ENCODE assay signal across 8 cellular contexts in the genomic region with DNA sequence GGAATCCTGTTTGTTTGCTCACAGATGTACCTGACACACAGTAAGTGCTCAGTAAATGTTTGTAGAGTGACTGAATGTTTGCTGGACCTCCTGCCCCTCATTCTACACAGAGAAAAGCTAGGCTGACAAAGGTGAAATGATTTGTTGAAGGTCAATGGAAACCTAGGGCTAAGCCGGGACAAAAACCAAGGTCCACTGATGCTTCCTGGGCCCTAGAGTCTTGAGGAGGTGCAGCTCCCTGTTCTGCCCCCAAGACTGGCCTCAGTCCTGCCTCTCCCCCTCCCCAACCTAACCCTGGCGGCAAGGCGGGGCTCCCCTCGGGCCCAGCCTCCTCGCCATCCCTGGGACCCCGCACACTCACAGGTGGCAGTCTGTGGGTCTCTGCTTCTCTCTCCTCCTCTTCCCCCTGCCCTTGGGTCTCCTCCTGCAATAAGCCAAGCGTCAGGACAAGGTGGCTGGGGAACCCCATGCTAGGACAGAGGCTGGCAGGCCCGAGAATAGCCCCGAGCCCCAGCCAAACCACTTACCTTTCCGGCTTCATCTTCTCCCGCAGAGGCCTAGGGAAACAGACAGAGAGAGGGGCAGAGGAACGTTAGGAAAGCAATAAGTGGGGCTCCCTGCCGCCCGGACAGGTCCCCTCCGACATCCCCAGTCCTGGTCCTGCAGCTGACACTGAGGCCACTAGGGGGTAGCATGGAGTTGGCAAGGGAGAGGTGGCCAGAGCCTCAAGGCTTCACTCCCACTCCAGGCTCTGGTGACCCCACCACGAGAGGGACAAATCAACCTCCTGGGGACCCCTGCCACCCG. TPM values are rescaled to one million over a fixed set of nuclear protein-coding genes. Genes with fewer than 3 reads are reported as not detected.
DNase-seq lines count a peak whose midpoint lies in the region; ATAC-seq and TF ChIP-seq lines count a peak whose summit lies in the region.

No MANE protein-coding gene starts in this region.

- no peaks in the 10 kb centered on the region for H3K27me3 Mint-ChIP-seq in activated CD4-positive, alpha-beta T cell treated with anti-CD3 and anti-CD28 coated beads for 36 hours

- H3K27ac Mint-ChIP-seq in activated CD4-positive, alpha-beta T cell treated with anti-CD3 and anti-CD28 coated beads for 36 hours: no peak overlapping the region

- peak overlapping the region in 7 of 11 experiments; percentile 1 to 51 (median 32); a peak in 12 of 22 replicates for H3K27ac ChIP-seq in BLaER1 treated with 17β-estradiol and CSF1 and Interleukin-3, amounts not matched to agents 10 nM and 100 nM
- H3K27ac ChIP-seq in liver (ENCODE audit: low read depth in 1 of 2, low read length in 2 of 2): no peak overlapping the region

- TF ChIP-seq CTCF in liver (IDR thresholded peaks at IDR 0.05; ENCODE audit: low read depth, low read length, missing input control): peak; percentile 79

- no peak overlapping the region for H3K4me3 ChIP-seq in BLaER1 treated with 17β-estradiol and CSF1 and Interleukin-3, amounts not matched to agents 10 nM and 100 nM
- H3K4me3 ChIP-seq in liver (ENCODE audit: low read depth in 1 of 3, low read length in 3 of 3): no peak overlapping the region

- no peak overlapping the region for H3K4me3 Mint-ChIP-seq in activated CD4-positive, alpha-beta T cell treated with anti-CD3 and anti-CD28 coated beads for 36 hours

- H4K20me1 ChIP-seq in BLaER1 treated with 17β-estradiol and CSF1 and Interleukin-3, amounts not matched to agents 10 nM and 100 nM: no peaks in the 10 kb centered on the region

- CTCF ChIA-PET in activated CD4-positive, alpha-beta T cell treated with anti-CD3 and anti-CD28 coated beads for 36 hours (lab: Charles Lee): interaction anchor here (0.5 to 5.2 kb wide), 33 partner anchors 8 to 376 kb away, joined by 3 to 39 read pairs (median 3); partner anchors contain the start of genes PGF, RPS6KL1 and ZC2HC1C

- DNase-seq in H4 (ENCODE audit: low spot score) (peak; percentile 56), NCI-H446 (lab: John Stamatoyannopoulos, UW) (peak; percentile 45 to 84), cerebellum (ENCODE audit: low spot score) (peak; percentile 84)
- peak; percentile 87 for DNase-seq in activated CD4-positive, alpha-beta T cell treated with anti-CD3 and anti-CD28 coated beads for 36 hours
- peak; percentile 24 to 58 (median 45) for DNase-seq in stimulated activated CD4-positive, alpha-beta T cell treated with anti-CD3 and anti-CD28 coated beads, TNF-alpha, amount 100 ng/mL, for 1 hour (ENCODE audit: low read depth in 3 of 3, low spot score in 1 of 3)

- no peaks in the 10 kb centered on the region for H3K27me3 ChIP-seq in BLaER1 treated with 17β-estradiol and CSF1 and Interleukin-3, amounts not matched to agents 10 nM and 100 nM
- no peaks in the 10 kb centered on the region for H3K27me3 ChIP-seq in liver (ENCODE audit: control insufficient read depth in 4 of 4, insufficient read depth in 4 of 4, low read length in 3 of 4)

- H3K36me3 Mint-ChIP-seq in activated CD4-positive, alpha-beta T cell treated with anti-CD3 and anti-CD28 coated beads for 36 hours (ENCODE audit: low read depth): no peaks in the 10 kb centered on the region

- ATAC-seq in activated CD4-positive, alpha-beta T cell treated with anti-CD3 and anti-CD28 coated beads for 36 hours: peak; percentile 69
- ATAC-seq in GM19023 (IDR thresholded peaks at IDR 0.05; ENCODE audit: unreplicated experiment): no peak

- 34% methylated on average over 17 of the region's 17 CpGs for WGBS in liver

- H3K9me3 Mint-ChIP-seq in activated CD4-positive, alpha-beta T cell treated with anti-CD3 and anti-CD28 coated beads for 36 hours (ENCODE audit: low read depth): no peaks in the 10 kb centered on the region

- peaks cover 28% of the 10 kb centered on the region for H3K4me1 Mint-ChIP-seq in activated CD4-positive, alpha-beta T cell treated with anti-CD3 and anti-CD28 coated beads for 36 hours

- H3K4me2 ChIP-seq in BLaER1 treated with 17β-estradiol and CSF1 and Interleukin-3, amounts not matched to agents 10 nM and 100 nM: peak overlapping the region; percentile 16 to 81 (median 69); a peak in 21 of 22 replicates

- no peaks in the 10 kb centered on the region for H3K9me3 ChIP-seq in BLaER1 treated with 17β-estradiol and CSF1 and Interleukin-3, amounts not matched to agents 10 nM and 100 nM (replicated peaks in 1 of 11)
- H3K9me3 ChIP-seq in liver (ENCODE audit: control insufficient read depth in 4 of 4, low read length in 3 of 4): no peaks in the 10 kb centered on the region

- peak overlapping the region in 8 of 11 experiments; percentile 3 to 51 (median 22); a peak in 10 of 22 replicates for H3K9ac ChIP-seq in BLaER1 treated with 17β-estradiol and CSF1 and Interleukin-3, amounts not matched to agents 10 nM and 100 nM
- no peak overlapping the region for H3K9ac ChIP-seq in liver (ENCODE audit: low read depth in 1 of 2, low read length in 2 of 2)

- POLR2A ChIA-PET in activated CD4-positive, alpha-beta T cell treated with anti-CD3 and anti-CD28 coated beads for 36 hours (lab: Charles Lee): interaction anchor here (0.8 kb wide), 1 partner anchor 9 kb away, joined by 3 read pairs; the partner anchor contains the start of gene PGF

- intact Hi-C loops in activated CD4-positive, alpha-beta T cell treated with anti-CD3 and anti-CD28 coated beads for 36 hours (cut with DNase I, micrococcal nuclease): loop anchor here (1.0 to 10.0 kb wide), 8 partner anchors 9 to 357 kb away; partner anchors contain the start of genes EIF2B2 (in 2 of the 2) and PGF (in 1 of the 2)

- peaks cover 39 to 65% (median 63%) of the 10 kb centered on the region in 10 experiments for H3K4me1 ChIP-seq in BLaER1 treated with 17β-estradiol and CSF1 and Interleukin-3, amounts not matched to agents 10 nM and 100 nM
- H3K4me1 ChIP-seq in liver (ENCODE audit: control insufficient read depth in 4 of 4, insufficient read depth in 4 of 4, low read length in 3 of 4): peaks cover 0 to 8% (median 2%) of the 10 kb centered on the region in 4 donors

- no peaks in the 10 kb centered on the region for H3K36me3 ChIP-seq in BLaER1 treated with 17β-estradiol and CSF1 and Interleukin-3, amounts not matched to agents 10 nM and 100 nM
- no peaks in the 10 kb centered on the region for H3K36me3 ChIP-seq in liver (ENCODE audit: control insufficient read depth in 4 of 4, insufficient read depth in 3 of 4, low read depth in 1 of 4, low read length in 3 of 4)

- TF ChIP-seq RAD21 in liver (IDR thresholded peaks at IDR 0.05): peak; percentile 85 to 89

TF ChIP-seq in liver, 16 proteins besides CTCF, POLR2A, EP300 and RAD21 (continues in another document):
- TF ChIP-seq TAF1 (conservative IDR thresholded peaks at IDR 0.05) (no peak), ATF3 (IDR thresholded peaks at IDR 0.05) (no peak), HNF4A (conservative IDR thresholded peaks at IDR 0.05) (no peak), YY1 (IDR thresholded peaks at IDR 0.05) (no peak), NR2F2 (IDR thresholded peaks at IDR 0.05) (no peak), HNF4G (IDR thresholded peaks at IDR 0.05) (no peak), JUND (IDR thresholded peaks at IDR 0.05) (no peak)
- TF ChIP-seq, protein P1, sequence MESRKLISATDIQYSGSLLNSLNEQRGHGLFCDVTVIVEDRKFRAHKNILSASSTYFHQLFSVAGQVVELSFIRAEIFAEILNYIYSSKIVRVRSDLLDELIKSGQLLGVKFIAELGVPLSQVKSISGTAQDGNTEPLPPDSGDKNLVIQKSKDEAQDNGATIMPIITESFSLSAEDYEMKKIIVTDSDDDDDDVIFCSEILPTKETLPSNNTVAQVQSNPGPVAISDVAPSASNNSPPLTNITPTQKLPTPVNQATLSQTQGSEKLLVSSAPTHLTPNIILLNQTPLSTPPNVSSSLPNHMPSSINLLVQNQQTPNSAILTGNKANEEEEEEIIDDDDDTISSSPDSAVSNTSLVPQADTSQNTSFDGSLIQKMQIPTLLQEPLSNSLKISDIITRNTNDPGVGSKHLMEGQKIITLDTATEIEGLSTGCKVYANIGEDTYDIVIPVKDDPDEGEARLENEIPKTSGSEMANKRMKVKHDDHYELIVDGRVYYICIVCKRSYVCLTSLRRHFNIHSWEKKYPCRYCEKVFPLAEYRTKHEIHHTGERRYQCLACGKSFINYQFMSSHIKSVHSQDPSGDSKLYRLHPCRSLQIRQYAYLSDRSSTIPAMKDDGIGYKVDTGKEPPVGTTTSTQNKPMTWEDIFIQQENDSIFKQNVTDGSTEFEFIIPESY (IDR thresholded peaks at IDR 0.05): no peak
- TF ChIP-seq, protein P2, sequence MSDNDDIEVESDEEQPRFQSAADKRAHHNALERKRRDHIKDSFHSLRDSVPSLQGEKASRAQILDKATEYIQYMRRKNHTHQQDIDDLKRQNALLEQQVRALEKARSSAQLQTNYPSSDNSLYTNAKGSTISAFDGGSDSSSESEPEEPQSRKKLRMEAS (IDR thresholded peaks at IDR 0.05): no peak

RNA-seq across cellular contexts. Expression of gene PGF, which starts 9.3 kb away (rescaled TPM):
- total RNA-seq in H4 (2014; rRNA removed; shearing (Covaris generic)): 2.6 and 3.1 TPM in 2 replicates
- under 1 TPM in 1 of 2 experiments, not detected in 1; 0.09 TPM for total RNA-seq in activated CD4-positive, alpha-beta T cell treated with anti-CD3 and anti-CD28 coated beads for 36 hours
- 4.4 TPM for total RNA-seq in cerebellum
- total RNA-seq in liver: 1 to 10 TPM in 1 of 2 donors, under 1 TPM in 1; 0.61 to 4.5 TPM
- polyA plus RNA-seq in liver: 1 to 10 TPM in 1 of 2 donors, under 1 TPM in 1; 0.90 to 2.8 TPM

RNA-seq across cellular contexts. Expression of gene RPS6KL1, which starts 23.0 kb away (rescaled TPM):
- not detected in 2 replicates for total RNA-seq in H4 (2014; rRNA removed; shearing (Covaris generic))
- 1 to 10 TPM; 5.6 to 6.0 TPM for total RNA-seq in activated CD4-positive, alpha-beta T cell treated with anti-CD3 and anti-CD28 coated beads for 36 hours
- total RNA-seq in cerebellum (42.4 TPM), liver (1 to 10 TPM; 5.8 to 5.9 TPM)
- 1 to 10 TPM; 1.1 to 1.9 TPM for polyA plus RNA-seq in liver

RNA-seq across cellular contexts. Expression of gene EIF2B2, which starts 56.7 kb away (rescaled TPM):
- 51.0 and 90.5 TPM in 2 replicates for total RNA-seq in H4 (2014; rRNA removed; shearing (Covaris generic))
- 10 to 100 TPM; 55.6 to 69.8 TPM for total RNA-seq in activated CD4-positive, alpha-beta T cell treated with anti-CD3 and anti-CD28 coated beads for 36 hours
- total RNA-seq in cerebellum: 28.0 TPM
- total RNA-seq in liver: 10 to 100 TPM; 16.2 to 22.0 TPM
- polyA plus RNA-seq in liver: 10 to 100 TPM; 18.5 to 23.6 TPM

Comparison
In these comparisons a context has a peak if more than half of its experiments do, and no peak if none do; other contexts are left out.
1. H3K27ac ChIP-seq: peak in BLaER1 treated with 17β-estradiol and CSF1 and Interleukin-3, amounts not matched to agents 10 nM and 100 nM (7 of 11); none in liver (0 of 2).
2. H3K9ac ChIP-seq: peak in BLaER1 treated with 17β-estradiol and CSF1 and Interleukin-3, amounts not matched to agents 10 nM and 100 nM (8 of 11); none in liver (0 of 2).
3. Peak in every context shown above with its lines, with median percentiles within 50 percentile points of each other: DNase-seq.